21 cellular contexts compared by ENCODE assay signal in genomic region chr6:7803219-7803618, GRCh38.
DNase-seq lines count a peak whose midpoint lies in the region; ATAC-seq lines count a peak whose summit lies in the region.
"Had no signal": no experiment of that assay in that cellular context is flagged by ENCODE, and none has a peak within 500 bp of the region (broad histone marks: within the 10 kb centered on the region; RNA-seq: fewer than 3 reads in every experiment).

No MANE protein-coding gene starts in this region.

- H3K36me3 Mint-ChIP-seq in activated naive CD8-positive, alpha-beta T cell treated with anti-CD3 and anti-CD28 coated beads, Interleukin-2, amount 50 U/mL, for 24 hours (ENCODE audit: low read depth): no peaks in the 10 kb centered on the region
- H3K36me3 Mint-ChIP-seq in activated naive CD8-positive, alpha-beta T cell treated with anti-CD3 and anti-CD28 coated beads for 36 hours: no peaks in the 10 kb centered on the region
- H3K36me3 Mint-ChIP-seq: CD8-positive, alpha-beta memory T cell; IgD-negative memory B cell had no signal

- DNase-seq in activated naive CD8-positive, alpha-beta T cell treated with anti-CD3 and anti-CD28 coated beads, Interleukin-2, amount 50 U/mL, for 24 hours: no peak
- no peak for DNase-seq in activated naive CD8-positive, alpha-beta T cell treated with anti-CD3 and anti-CD28 coated beads for 36 hours
- DNase-seq in HK-2 (ENCODE audit: unreplicated experiment) (peak; percentile 2), amniotic epithelial cell (ENCODE audit: low read depth) (peak; percentile 5), NCI-H524 (lab: John Stamatoyannopoulos, UW) (no peak)
- DNase-seq in stimulated activated naive CD8-positive, alpha-beta T cell treated with anti-CD3 and anti-CD28 coated beads, Interleukin-15, amount 100 ng/mL, for 72 hours: peak; percentile 5 to 20
- no peak for DNase-seq in activated CD4-positive, alpha-beta T cell treated with anti-CD3 and anti-CD28 coated beads for 4 hours
- DNase-seq: ACHN; C1 segment of cervical spinal cord; CD8-positive, alpha-beta memory T cell; DMS79; Kasumi-1; NCI-H1092 treated with DMSO at 0.1 percent for 48 hours; NCI-H146; NCI-H2081 treated with DMSO at 0.1 percent for 48 hours; NCI-H510A treated with DMSO at 0.1 percent for 48 hours; PC-3; RPMI8226; SHP77 treated with DMSO at 0.1 percent for 48 hours; SK-N-SH had no signal

- no peaks in the 10 kb centered on the region for H3K9me3 Mint-ChIP-seq in activated naive CD8-positive, alpha-beta T cell treated with anti-CD3 and anti-CD28 coated beads, Interleukin-2, amount 50 U/mL, for 24 hours
- no peaks in the 10 kb centered on the region for H3K9me3 Mint-ChIP-seq in activated naive CD8-positive, alpha-beta T cell treated with anti-CD3 and anti-CD28 coated beads for 36 hours
- H3K9me3 Mint-ChIP-seq in stimulated activated naive CD8-positive, alpha-beta T cell treated with anti-CD3 and anti-CD28 coated beads, Interleukin-15, amount 100 ng/mL, for 72 hours: no peaks in the 10 kb centered on the region
- H3K9me3 Mint-ChIP-seq: CD8-positive, alpha-beta memory T cell; IgD-negative memory B cell had no signal

- peaks cover 35% of the 10 kb centered on the region for H3K27me3 Mint-ChIP-seq in activated naive CD8-positive, alpha-beta T cell treated with anti-CD3 and anti-CD28 coated beads, Interleukin-2, amount 50 U/mL, for 24 hours
- peaks cover 22% of the 10 kb centered on the region for H3K27me3 Mint-ChIP-seq in activated naive CD8-positive, alpha-beta T cell treated with anti-CD3 and anti-CD28 coated beads for 36 hours
- peaks cover 56% of the 10 kb centered on the region for H3K27me3 Mint-ChIP-seq in stimulated activated naive CD8-positive, alpha-beta T cell treated with anti-CD3 and anti-CD28 coated beads, Interleukin-15, amount 100 ng/mL, for 72 hours

- peaks cover 4% of the 10 kb centered on the region for H3K4me1 Mint-ChIP-seq in activated naive CD8-positive, alpha-beta T cell treated with anti-CD3 and anti-CD28 coated beads, Interleukin-2, amount 50 U/mL, for 24 hours
- peaks cover 3% of the 10 kb centered on the region for H3K4me1 Mint-ChIP-seq in activated naive CD8-positive, alpha-beta T cell treated with anti-CD3 and anti-CD28 coated beads for 36 hours
- peaks cover 20% of the 10 kb centered on the region for H3K4me1 Mint-ChIP-seq in stimulated activated naive CD8-positive, alpha-beta T cell treated with anti-CD3 and anti-CD28 coated beads, Interleukin-15, amount 100 ng/mL, for 72 hours
- H3K4me1 Mint-ChIP-seq: CD8-positive, alpha-beta memory T cell; IgD-negative memory B cell had no signal

- no peak overlapping the region for H3K27ac Mint-ChIP-seq in activated naive CD8-positive, alpha-beta T cell treated with anti-CD3 and anti-CD28 coated beads, Interleukin-2, amount 50 U/mL, for 24 hours
- no peak overlapping the region for H3K27ac Mint-ChIP-seq in activated naive CD8-positive, alpha-beta T cell treated with anti-CD3 and anti-CD28 coated beads for 36 hours
- H3K27ac Mint-ChIP-seq in stimulated activated naive CD8-positive, alpha-beta T cell treated with anti-CD3 and anti-CD28 coated beads, Interleukin-15, amount 100 ng/mL, for 72 hours: peak overlapping the region in 1 of 2 donors; percentile 20
- H3K27ac Mint-ChIP-seq: CD8-positive, alpha-beta memory T cell; IgD-negative memory B cell had no signal

- peak; percentile 95 for ATAC-seq in activated naive CD8-positive, alpha-beta T cell treated with anti-CD3 and anti-CD28 coated beads, Interleukin-2, amount 50 U/mL, for 24 hours
- ATAC-seq in stimulated activated naive CD8-positive, alpha-beta T cell treated with anti-CD3 and anti-CD28 coated beads, Interleukin-15, amount 100 ng/mL, for 72 hours: peak; percentile 98
- ATAC-seq: PC-3 had no signal

- no peak overlapping the region for H3K4me3 Mint-ChIP-seq in activated naive CD8-positive, alpha-beta T cell treated with anti-CD3 and anti-CD28 coated beads, Interleukin-2, amount 50 U/mL, for 24 hours
- H3K4me3 Mint-ChIP-seq in activated naive CD8-positive, alpha-beta T cell treated with anti-CD3 and anti-CD28 coated beads for 36 hours: no peak overlapping the region
- H3K4me3 Mint-ChIP-seq in stimulated activated naive CD8-positive, alpha-beta T cell treated with anti-CD3 and anti-CD28 coated beads, Interleukin-15, amount 100 ng/mL, for 72 hours: no peak overlapping the region
- H3K4me3 Mint-ChIP-seq: CD8-positive, alpha-beta memory T cell; IgD-negative memory B cell had no signal

Comparison
In these comparisons a context has a peak if more than half of its experiments do, and no peak if none do; other contexts are left out.
1. DNase-seq: peak in HK-2 (single experiment), amniotic epithelial cell (single experiment) and stimulated activated naive CD8-positive, alpha-beta T cell treated with anti-CD3 and anti-CD28 coated beads, Interleukin-15, amount 100 ng/mL, for 72 hours (2 of 2); none in activated naive CD8-positive, alpha-beta T cell treated with anti-CD3 and anti-CD28 coated beads, Interleukin-2, amount 50 U/mL, for 24 hours (single experiment), activated naive CD8-positive, alpha-beta T cell treated with anti-CD3 and anti-CD28 coated beads for 36 hours (single experiment), NCI-H524 (0 of 2) and activated CD4-positive, alpha-beta T cell treated with anti-CD3 and anti-CD28 coated beads for 4 hours (0 of 2).